Comparison of ENCODE assay signal across 8 cellular contexts in the genomic region with DNA sequence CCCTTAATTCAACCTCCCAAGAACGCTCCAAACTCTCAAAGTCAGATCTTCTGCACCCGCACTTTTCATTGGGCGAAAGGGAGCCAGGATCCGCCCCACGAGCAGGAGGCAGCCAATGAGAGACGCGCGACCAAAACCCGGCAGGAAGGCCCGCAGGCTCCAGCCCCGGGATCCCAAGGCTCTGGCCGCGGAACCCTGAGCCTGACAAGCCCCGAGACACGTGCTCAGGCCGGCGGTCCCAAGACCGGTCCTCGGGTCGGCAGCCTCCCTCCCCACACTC. TPM values are rescaled to one million over a fixed set of nuclear protein-coding genes. Genes with fewer than 3 reads are reported as not detected.
DNase-seq lines count a peak whose midpoint lies in the region; ATAC-seq and TF ChIP-seq lines count a peak whose summit lies in the region.

No MANE protein-coding gene starts in this region.

- POLR2A ChIA-PET in OCI-LY7 (lab: Charles Lee): interaction anchor here (1.4 to 4.6 kb wide), 5 partner anchors 11 to 45 kb away, joined by 3 to 24 read pairs (median 6); partner anchors contain the start of gene TPCN1

- ATAC-seq in GM21381 (IDR thresholded peaks at IDR 0.05; ENCODE audit: unreplicated experiment): peak; percentile 78

- peak overlapping the region; percentile 94 for H3K4me3 ChIP-seq in HUES48 (ENCODE audit: low read depth, low read length)
- peak overlapping the region; percentile 92 for H3K4me3 ChIP-seq in OCI-LY7 (ENCODE audit: low read depth, low read length, poor library complexity, severe bottlenecking)
- peak overlapping the region; percentile 91 for H3K4me3 ChIP-seq in epithelial cell of proximal tubule (ENCODE audit: low read depth, low read length)
- H3K4me3 ChIP-seq in mucosa of rectum (ENCODE audit: low read length in 2 of 2): peak overlapping the region; percentile 92 to 98

- H3K27ac ChIP-seq in HUES48 (ENCODE audit: low read depth, low read length): peak overlapping the region; percentile 90
- peak overlapping the region; percentile 86 for H3K27ac ChIP-seq in OCI-LY7 (ENCODE audit: low read depth, low read length, poor library complexity, severe bottlenecking)
- H3K27ac ChIP-seq in mucosa of rectum (ENCODE audit: low read depth in 2 of 2, low read length in 2 of 2): peak overlapping the region; percentile 90 to 93

- H3K9me2 ChIP-seq in OCI-LY7 (ENCODE audit: insufficient read depth, low read length): no peaks in the 10 kb centered on the region

- peak overlapping the region; percentile 95 for H3K9ac ChIP-seq in HUES48 (ENCODE audit: low read depth, low read length)
- H3K9ac ChIP-seq in mucosa of rectum (ENCODE audit: low read depth in 1 of 2, low read length in 2 of 2): peak overlapping the region; percentile 85 to 88

- in situ Hi-C loops in Caki2 (cut with HindIII; ENCODE audit: low pct_unique_long_range_greater_than_20kb, low sequenced_read_pairs): no loop called here

- H2AFZ ChIP-seq in OCI-LY7 (ENCODE audit: low read length): no peak overlapping the region; the same call in 1 of the 2 replicates

- H3K36me3 ChIP-seq in HUES48 (ENCODE audit: control insufficient read depth, insufficient read depth, low read length): peaks cover 38% of the 10 kb centered on the region
- peaks cover 67% of the 10 kb centered on the region for H3K36me3 ChIP-seq in OCI-LY7 (ENCODE audit: insufficient read depth, low read length)
- H3K36me3 ChIP-seq in mucosa of rectum (ENCODE audit: control insufficient read depth in 2 of 2, insufficient read depth in 2 of 2, low read length in 2 of 2): peaks cover 8 to 18% of the 10 kb centered on the region in 2 donors

- H3K9me3 ChIP-seq in HUES48 (ENCODE audit: control insufficient read depth, insufficient read depth, low read length) (no peaks in the 10 kb centered on the region), OCI-LY7 (ENCODE audit: low read length) (no peaks in the 10 kb centered on the region), mucosa of rectum (ENCODE audit: control insufficient read depth in 2 of 2, low read length in 2 of 2) (no peaks in the 10 kb centered on the region)

- CTCF ChIA-PET in OCI-LY7 (lab: Charles Lee; ENCODE audit: unreplicated experiment): no interaction called here

- H3K4me1 ChIP-seq in HUES48 (ENCODE audit: control insufficient read depth, insufficient read depth, low read length) (0 out of 2 replicates have a peak, but pooled peaks cover 3% of the 10 kb centered on the region), OCI-LY7 (ENCODE audit: insufficient read depth, low read length, poor library complexity, severe bottlenecking) (peaks cover 43% of the 10 kb centered on the region), mucosa of rectum (ENCODE audit: control insufficient read depth in 2 of 2, insufficient read depth in 2 of 2, low read length in 2 of 2) (peaks cover 14 to 18% of the 10 kb centered on the region in 2 donors)

- no TSS peak for BruUV-seq in OCI-LY7 (replicated peaks; lab: Mats Ljungman, UMichigan)

- TF ChIP-seq CTCF in OCI-LY7 (conservative IDR thresholded peaks at IDR 0.05; ENCODE audit: low read length) (no peak), epithelial cell of proximal tubule (conservative IDR thresholded peaks at IDR 0.05; ENCODE audit: low read depth, low read length) (no peak)

- intact Hi-C loops in OCI-LY7 (cut with micrococcal nuclease; ENCODE audit: unreplicated experiment): loop anchor here (1.0 kb wide), 2 partner anchors 23 to 38 kb away; no protein-coding TSS in a partner anchor

- H3K4me2 ChIP-seq in OCI-LY7 (ENCODE audit: low read length): peak overlapping the region; percentile 92

- H3K27me3 ChIP-seq in HUES48 (ENCODE audit: control insufficient read depth, insufficient read depth, low read length) (no peaks in the 10 kb centered on the region), mucosa of rectum (ENCODE audit: control insufficient read depth in 2 of 2, insufficient read depth in 2 of 2, low read length in 2 of 2) (no peaks in the 10 kb centered on the region)

- H4K20me1 ChIP-seq in OCI-LY7 (ENCODE audit: insufficient read depth, low read length): peaks cover 12% of the 10 kb centered on the region; the same call in 1 of the 2 replicates

- DNase-seq in Caki2 (ENCODE audit: low read depth) (peak; percentile 87), OCI-LY7 (ENCODE audit: low spot score) (peak; percentile 91), activated T-cell treated with anti-CD3 and anti-CD28 coated beads for 4 hours (peak; percentile 74), epithelial cell of proximal tubule (ENCODE audit: low read depth) (peak; percentile 55)
- DNase-seq in stimulated activated CD8-positive, alpha-beta memory T cell treated with anti-CD3 and anti-CD28 coated beads, Interleukin-4, amount 100 ng/mL, for 4 hours (ENCODE audit: low read depth in 2 of 2, low spot score in 1 of 2): peak; percentile 66 to 76

- H3K79me2 ChIP-seq in OCI-LY7 (ENCODE audit: insufficient read depth, low read depth, low read length): peaks cover 84% of the 10 kb centered on the region

RNA-seq across cellular contexts. Expression of gene DDX54, which starts 0.4 kb away (rescaled TPM):
- total RNA-seq in Caki2 (2014; rRNA removed; shearing (Covaris generic); ENCODE audit: low replicate concordance): 48.3 and 57.9 TPM in 2 replicates
- 86.0 and 87.2 TPM in 2 replicates for total RNA-seq in OCI-LY7 (2014; rRNA removed; shearing (Covaris generic))
- total RNA-seq in OCI-LY7 (2022) (145 and 150 TPM in 2 replicates), epithelial cell of proximal tubule (97.7 and 112 TPM in 2 replicates)

RNA-seq across cellular contexts. Expression of gene RITA1, which starts 0.7 kb away (rescaled TPM):
- total RNA-seq in Caki2 (2014; rRNA removed; shearing (Covaris generic); ENCODE audit: low replicate concordance): 37.1 and 53.0 TPM in 2 replicates
- total RNA-seq in OCI-LY7 (2014; rRNA removed; shearing (Covaris generic)): 72.5 and 90.8 TPM in 2 replicates
- total RNA-seq in OCI-LY7 (2022) (59.5 and 68.6 TPM in 2 replicates), epithelial cell of proximal tubule (26.6 and 37.1 TPM in 2 replicates)

RNA-seq across cellular contexts. Expression of gene CFAP73, which starts 35.3 kb away (rescaled TPM):
- 5.4 and 6.2 TPM in 2 replicates for total RNA-seq in Caki2 (2014; rRNA removed; shearing (Covaris generic); ENCODE audit: low replicate concordance)
- 14.0 and 26.9 TPM in 2 replicates for total RNA-seq in OCI-LY7 (2014; rRNA removed; shearing (Covaris generic))
- total RNA-seq in OCI-LY7 (2022): 37.4 and 39.2 TPM in 2 replicates
- total RNA-seq in epithelial cell of proximal tubule: not detected in 2 replicates

RNA-seq across cellular contexts. Expression of gene TPCN1, which starts 36.4 kb away (rescaled TPM):
- total RNA-seq in Caki2 (2014; rRNA removed; shearing (Covaris generic); ENCODE audit: low replicate concordance): 16.4 and 18.9 TPM in 2 replicates
- total RNA-seq in OCI-LY7 (2014; rRNA removed; shearing (Covaris generic)): 72.4 and 96.0 TPM in 2 replicates
- total RNA-seq in OCI-LY7 (2022) (160 and 177 TPM in 2 replicates), epithelial cell of proximal tubule (16.9 and 32.0 TPM in 2 replicates)

RNA-seq across cellular contexts. Expression of gene RASAL1, which starts 49.3 kb away (rescaled TPM):
- 29.3 and 65.1 TPM in 2 replicates for total RNA-seq in Caki2 (2014; rRNA removed; shearing (Covaris generic); ENCODE audit: low replicate concordance)
- total RNA-seq in OCI-LY7 (2014; rRNA removed; shearing (Covaris generic)): 69.1 and 89.1 TPM in 2 replicates
- total RNA-seq in OCI-LY7 (2022) (67.5 and 74.4 TPM in 2 replicates), epithelial cell of proximal tubule (2.0 and 2.1 TPM in 2 replicates)

Comparison
In these comparisons a context has a peak if more than half of its experiments do, and no peak if none do; other contexts are left out.
1. Peak in every context shown above with its lines: DNase-seq, ATAC-seq, H3K4me3 ChIP-seq and H3K27ac ChIP-seq.